23 cellular contexts compared by ENCODE assay signal in the genomic region with DNA sequence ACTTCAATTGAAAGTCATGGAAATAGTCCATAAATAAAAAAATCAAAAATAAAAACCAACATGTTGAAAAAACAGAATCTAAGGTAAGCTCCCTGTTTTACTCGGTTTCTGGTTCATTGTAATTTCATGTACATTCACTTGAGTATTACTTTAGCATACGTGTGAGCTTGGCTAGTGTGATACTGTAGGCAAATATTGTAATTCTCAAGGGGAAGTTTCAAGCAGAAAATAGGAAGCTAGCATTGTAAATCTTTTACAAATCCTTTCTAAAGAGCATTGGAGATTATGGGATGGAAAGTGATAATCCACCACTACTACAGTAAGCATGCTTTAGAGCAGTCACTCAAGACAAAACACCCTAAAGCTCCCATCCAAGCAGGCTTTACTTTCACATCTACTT. TPM values are rescaled to one million over a fixed set of nuclear protein-coding genes. Genes with fewer than 3 reads are reported as not detected.
A peak's percentile ranks its signal among the peaks of the same experiment; 100 is the strongest.
DNase-seq lines count a peak whose midpoint lies in the region; ATAC-seq, FAIRE-seq and TF ChIP-seq lines count a peak whose summit lies in the region.
"Had no signal": no experiment of that assay in that cellular context is flagged by ENCODE, and none has a peak within 500 bp of the region (broad histone marks: within the 10 kb centered on the region; RNA-seq: fewer than 3 reads in every experiment).

No MANE protein-coding gene starts in this region.

- peak; percentile 95 for FAIRE-seq in D721Med (lab: Jason Lieb, UNC)
- FAIRE-seq: GM12878, GM18507 had no signal

- H3K36me3 ChIP-seq in OCI-LY3 (replicated peaks; ENCODE audit: low read depth, low read length): no peaks in the 10 kb centered on the region
- H3K36me3 ChIP-seq: BLaER1 treated with 17β-estradiol and CSF1 and Interleukin-3, amounts not matched to agents 10 nM and 100 nM; HAP-1 had no signal

- no peak overlapping the region for H3K4me3 ChIP-seq in OCI-LY3 (ENCODE audit: low read length)
- H3K4me3 ChIP-seq: BLaER1 treated with 17β-estradiol and CSF1 and Interleukin-3, amounts not matched to agents 10 nM and 100 nM; GM12878; GM23248; HAP-1 had no signal

- H3K9me3 ChIP-seq in OCI-LY3 (ENCODE audit: insufficient read depth, low read length): no peaks in the 10 kb centered on the region
- H3K9me3 ChIP-seq: HAP-1 had no signal

- H3K27me3 Mint-ChIP-seq in activated CD4-positive, alpha-beta T cell treated with anti-CD3 and anti-CD28 coated beads, Interleukin-2, amount 10 ng/mL, durations not matched to agents 24 days and 14 days: peaks cover 55% of the 10 kb centered on the region

- no peak overlapping the region for H2AFZ ChIP-seq in OCI-LY3 (ENCODE audit: low read depth, low read length)
- H2AFZ ChIP-seq: GM23248 had no signal

- no peaks in the 10 kb centered on the region for H4K20me1 ChIP-seq in OCI-LY3 (ENCODE audit: insufficient read depth, low read length)
- H4K20me1 ChIP-seq: BLaER1 treated with 17β-estradiol and CSF1 and Interleukin-3, amounts not matched to agents 10 nM and 100 nM had no signal

- no peak overlapping the region for H3K27ac ChIP-seq in OCI-LY3 (ENCODE audit: low read length)
- H3K27ac ChIP-seq: BLaER1 treated with 17β-estradiol and CSF1 and Interleukin-3, amounts not matched to agents 10 nM and 100 nM; GM23248; HL-60; KMS-11 had no signal

- peak; percentile 38 for DNase-seq in D721Med (ENCODE audit: insufficient read length, low spot score)
- no peak for DNase-seq in activated CD4-positive, alpha-beta T cell treated with anti-CD3 and anti-CD28 coated beads, Interleukin-2, amount 10 ng/mL, durations not matched to agents 24 days and 14 days
- DNase-seq in GM19238 (ENCODE audit: insufficient read length, low spot score): no peak
- DNase-seq: Calu3; CD8-positive, alpha-beta T cell; DMS 273 treated with DMSO at 0.1 percent for 48 hours; DMS53; DND-41; EL; GM23248 had no signal

- H3K9ac ChIP-seq in OCI-LY3 (ENCODE audit: low read length): no peak overlapping the region
- H3K9ac ChIP-seq: BLaER1 treated with 17β-estradiol and CSF1 and Interleukin-3, amounts not matched to agents 10 nM and 100 nM; GM23248; KMS-11 had no signal

- no peaks in the 10 kb centered on the region for H3K36me3 Mint-ChIP-seq in activated CD4-positive, alpha-beta T cell treated with anti-CD3 and anti-CD28 coated beads, Interleukin-2, amount 10 ng/mL, durations not matched to agents 24 days and 14 days (ENCODE audit: low read depth)
- H3K36me3 Mint-ChIP-seq: CD8-positive, alpha-beta T cell had no signal

- H3K27ac Mint-ChIP-seq in activated CD4-positive, alpha-beta T cell treated with anti-CD3 and anti-CD28 coated beads, Interleukin-2, amount 10 ng/mL, durations not matched to agents 24 days and 14 days: no peak overlapping the region
- H3K27ac Mint-ChIP-seq: B cell; CD8-positive, alpha-beta T cell had no signal

- no peak overlapping the region for H3K4me3 Mint-ChIP-seq in activated CD4-positive, alpha-beta T cell treated with anti-CD3 and anti-CD28 coated beads, Interleukin-2, amount 10 ng/mL, durations not matched to agents 24 days and 14 days
- H3K4me3 Mint-ChIP-seq: B cell; CD8-positive, alpha-beta T cell had no signal

- no peak for TF ChIP-seq CTCF in D721Med (IDR thresholded peaks at IDR 0.05; ENCODE audit: insufficient read depth, missing control alignments)
- no peak for TF ChIP-seq CTCF in OCI-LY3 (IDR thresholded peaks at IDR 0.05; ENCODE audit: low read depth, low read length)

- intact Hi-C loops in activated CD4-positive, alpha-beta T cell treated with anti-CD3 and anti-CD28 coated beads, Interleukin-2, amount 10 ng/mL, durations not matched to agents 24 days and 14 days (cut with micrococcal nuclease): no loop called here

- peaks cover 11% of the 10 kb centered on the region for H3K4me1 ChIP-seq in OCI-LY3 (ENCODE audit: low read length)

- ATAC-seq in GM18861 (IDR thresholded peaks at IDR 0.05; ENCODE audit: unreplicated experiment): peak; percentile 64
- ATAC-seq in HG02981 (IDR thresholded peaks at IDR 0.05; ENCODE audit: unreplicated experiment): peak; percentile 45
- ATAC-seq in HG02852 (IDR thresholded peaks at IDR 0.05; ENCODE audit: unreplicated experiment): no peak
- ATAC-seq: CD8-positive, alpha-beta T cell; GM12878 had no signal

- H3K27me3 ChIP-seq in OCI-LY3 (ENCODE audit: low read depth, low read length): no peaks in the 10 kb centered on the region
- H3K27me3 ChIP-seq: BLaER1 treated with 17β-estradiol and CSF1 and Interleukin-3, amounts not matched to agents 10 nM and 100 nM had no signal

- H3K4me2 ChIP-seq in OCI-LY3 (ENCODE audit: low read length): peak overlapping the region; percentile 18
- H3K4me2 ChIP-seq: BLaER1 treated with 17β-estradiol and CSF1 and Interleukin-3, amounts not matched to agents 10 nM and 100 nM; KMS-11 had no signal

- no peaks in the 10 kb centered on the region for H3K9me3 Mint-ChIP-seq in activated CD4-positive, alpha-beta T cell treated with anti-CD3 and anti-CD28 coated beads, Interleukin-2, amount 10 ng/mL, durations not matched to agents 24 days and 14 days
- H3K9me3 Mint-ChIP-seq: CD8-positive, alpha-beta T cell had no signal

- H3K79me2 ChIP-seq in OCI-LY3 (ENCODE audit: low read length): no peaks in the 10 kb centered on the region

- H3K4me1 Mint-ChIP-seq in activated CD4-positive, alpha-beta T cell treated with anti-CD3 and anti-CD28 coated beads, Interleukin-2, amount 10 ng/mL, durations not matched to agents 24 days and 14 days: peaks cover 8% of the 10 kb centered on the region

RNA-seq across cellular contexts. Expression of a gene that starts 3.3 kb away (rescaled TPM):
- 0.19 and 0.21 TPM in 2 replicates for total RNA-seq in activated CD4-positive, alpha-beta T cell treated with anti-CD3 and anti-CD28 coated beads, Interleukin-2, amount 10 ng/mL, durations not matched to agents 24 days and 14 days
- total RNA-seq: A172, B cell, G401 had no signal
